In the genomic region with DNA sequence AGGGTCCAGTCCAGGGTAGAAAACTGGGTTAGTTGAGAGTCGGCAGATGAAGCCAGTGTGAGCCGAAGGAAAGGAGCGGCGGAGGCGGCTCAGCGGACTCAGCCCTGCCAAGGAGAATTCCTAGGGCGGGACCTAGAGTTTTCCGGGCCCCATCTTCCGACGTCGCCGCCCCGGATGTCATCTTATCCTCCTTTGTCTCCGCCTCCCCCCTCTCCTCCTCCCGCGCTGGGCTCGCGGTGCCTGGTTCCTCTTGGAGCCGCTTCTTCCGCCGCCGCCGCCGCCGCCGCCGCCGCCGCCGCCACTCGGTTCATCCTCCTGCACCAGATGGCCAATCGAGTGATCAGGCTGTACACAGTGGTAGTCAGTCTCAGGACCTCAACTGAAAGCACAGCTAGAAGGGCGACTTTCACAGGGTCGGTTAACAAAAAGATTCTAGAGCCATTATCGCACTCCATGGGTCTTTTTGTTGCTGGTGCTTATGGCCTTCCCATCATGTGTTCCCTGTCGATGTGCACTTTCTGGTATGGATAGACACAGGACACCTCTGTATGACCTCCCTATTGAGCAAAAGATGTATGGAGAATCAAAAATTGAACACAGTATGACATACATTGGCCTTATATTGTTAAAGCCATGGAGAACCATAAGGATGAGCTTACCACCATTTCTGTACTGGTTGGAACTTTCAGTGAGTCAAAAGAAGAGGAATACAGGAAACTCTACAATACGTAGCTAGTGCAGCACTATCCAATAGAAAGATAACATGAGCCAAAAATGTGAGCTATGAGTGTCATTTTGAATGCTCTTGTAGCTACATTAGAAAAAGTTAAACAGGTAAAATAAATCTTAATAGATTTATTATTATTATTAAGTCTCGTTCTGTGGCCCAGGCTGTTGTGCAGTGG, we compare ENCODE assay signal across 8 cellular contexts. TPM values are rescaled to one million over a fixed set of nuclear protein-coding genes. Genes with fewer than 3 reads are reported as not detected.
DNase-seq lines count a peak whose midpoint lies in the region; ATAC-seq and TF ChIP-seq lines count a peak whose summit lies in the region.

No MANE protein-coding gene starts in this region.

- H2AFZ ChIP-seq in mammary epithelial cell (ENCODE audit: low read depth, low read length) (peak overlapping the region; percentile 93), smooth muscle cell (ENCODE audit: low read depth) (peak overlapping the region; percentile 22)

- in situ Hi-C loops in mammary epithelial cell (cut with MboI; ENCODE audit: low sequenced_read_pairs in 2 of 2): no loop called here

- intact Hi-C loops in mammary epithelial cell (cut with micrococcal nuclease): no loop called here

- no peaks in the 10 kb centered on the region for H3F3A ChIP-seq in smooth muscle cell (ENCODE audit: low read depth)

- H3K4me1 ChIP-seq in mammary epithelial cell (ENCODE audit: insufficient read depth, low read length) (no peaks in the 10 kb centered on the region), smooth muscle cell (ENCODE audit: low read depth) (peaks cover 4% of the 10 kb centered on the region)

- dilution Hi-C loops in mammary epithelial cell (cut with HindIII; ENCODE audit: low sequenced_read_pairs): no loop called here

- WGBS in mammary epithelial cell (ENCODE audit: low coverage, missing lambda C conversion rate): 53% methylated on average over 6 of the region's 38 CpGs
- WGBS in smooth muscle cell (ENCODE audit: low lambda C conversion rate): 58% methylated on average over 17 of the region's 38 CpGs

- TSS peak; percentile 32 for BruUV-seq in mammary epithelial cell (replicated peaks; lab: Mats Ljungman, UMichigan)

- H3K4me3 ChIP-seq in AG04449 (ENCODE audit: low read depth, low read length): peak overlapping the region; percentile 36
- H3K4me3 ChIP-seq in mammary epithelial cell (replicated peaks in 1 of 3; ENCODE audit: insufficient read depth in 1 of 3, low read depth in 2 of 3, low read length in 3 of 3): peak overlapping the region; percentile 34 to 45 (median 40)
- H3K4me3 ChIP-seq in smooth muscle cell: peak overlapping the region; percentile 36

- H4K20me1 ChIP-seq in mammary epithelial cell (ENCODE audit: insufficient read depth, low read length) (no peaks in the 10 kb centered on the region), smooth muscle cell (ENCODE audit: low read depth) (no peaks in the 10 kb centered on the region)

- H3K27ac Mint-ChIP-seq in immature natural killer cell: peak overlapping the region in 5 of 6 donors; percentile 2 to 67 (median 59)

- CTCF ChIA-PET in AG04449 (lab: Yijun Ruan, JAX): interaction anchor here (1.4 kb wide), 1 partner anchor 13 kb away, joined by 4 read pairs; no protein-coding TSS in a partner anchor
- CTCF ChIA-PET in mammary epithelial cell (lab: Charles Lee; ENCODE audit: low non-redundant PET): no interaction called here

- H3K4me1 Mint-ChIP-seq in immature natural killer cell: peaks cover 8 to 13% of the 10 kb centered on the region in 2 donors

- H3K36me3 ChIP-seq in mammary epithelial cell (ENCODE audit: insufficient read depth, low read length) (no peaks in the 10 kb centered on the region), smooth muscle cell (ENCODE audit: low read depth) (no peaks in the 10 kb centered on the region)

- no peaks in the 10 kb centered on the region for H3K79me2 ChIP-seq in mammary epithelial cell (ENCODE audit: insufficient read depth, low read length)
- H3K79me2 ChIP-seq in smooth muscle cell (ENCODE audit: low read depth): no peaks in the 10 kb centered on the region

- H3K9ac ChIP-seq in mammary epithelial cell (ENCODE audit: insufficient read depth, low read length) (no peak overlapping the region), smooth muscle cell (ENCODE audit: low read depth) (no peak overlapping the region)

- no peaks in the 10 kb centered on the region for H3K9me3 Mint-ChIP-seq in immature natural killer cell

- TF ChIP-seq CTCF in AG04449 (IDR thresholded peaks at IDR 0.05; ENCODE audit: insufficient read depth, low read length, missing control alignments) (no peak), VCaP (conservative IDR thresholded peaks at IDR 0.05) (no peak), mammary epithelial cell (conservative IDR thresholded peaks at IDR 0.05 in 1 of 2, IDR thresholded peaks at IDR 0.05 in 1 of 2; ENCODE audit: extremely low read depth in 1 of 2, insufficient read depth in 1 of 2, low read depth in 1 of 2, low read length in 2 of 2) (no peak), smooth muscle cell (IDR thresholded peaks at IDR 0.05; ENCODE audit: borderline replicate concordance, insufficient read depth, poor library complexity, severe bottlenecking) (no peak)

- ATAC-seq in GM18907 (IDR thresholded peaks at IDR 0.05; ENCODE audit: unreplicated experiment): peak; percentile 91
- peak; percentile 90 for ATAC-seq in HG03108 (IDR thresholded peaks at IDR 0.05; ENCODE audit: unreplicated experiment)

- POLR2A ChIA-PET in AG04449 (lab: Yijun Ruan, JAX): no interaction called here

- H3K27ac ChIP-seq in VCaP (peak overlapping the region; percentile 56), mammary epithelial cell (ENCODE audit: insufficient read depth, low read depth, low read length) (no peak overlapping the region), smooth muscle cell (ENCODE audit: low read depth) (peak overlapping the region; percentile 34)

- H3K4me2 ChIP-seq in mammary epithelial cell (ENCODE audit: insufficient read depth, low read depth, low read length) (peak overlapping the region; percentile 74), smooth muscle cell (peak overlapping the region; percentile 81)

- no peaks in the 10 kb centered on the region for H3K36me3 Mint-ChIP-seq in immature natural killer cell

- H3K4me3 Mint-ChIP-seq in immature natural killer cell: peak overlapping the region; percentile 81 to 89 (median 84)

- H3K9me3 ChIP-seq in mammary epithelial cell (replicated peaks; ENCODE audit: insufficient read depth, low read length) (peaks cover 4% of the 10 kb centered on the region), smooth muscle cell (replicated peaks; ENCODE audit: low read depth) (no peaks in the 10 kb centered on the region)

- H3K27me3 ChIP-seq in mammary epithelial cell (ENCODE audit: insufficient read depth, low read length): no peaks in the 10 kb centered on the region
- no peaks in the 10 kb centered on the region for H3K27me3 ChIP-seq in smooth muscle cell (ENCODE audit: low read depth)

- peaks cover 0 to 3% (median 0%) of the 10 kb centered on the region in 3 donors for H3K27me3 Mint-ChIP-seq in immature natural killer cell (ENCODE audit: low read depth in 3 of 3)

- DNase-seq in AG04449 (ENCODE audit: low read depth, low spot score): no peak
- peak; percentile 70 for DNase-seq in NCI-H2171 (lab: John Stamatoyannopoulos, UW)
- DNase-seq in mammary epithelial cell: peak; percentile 81
- peak; percentile 18 to 29 (median 26) for DNase-seq in immature natural killer cell
- DNase-seq in smooth muscle cell (lab: John Stamatoyannopoulos, UW; ENCODE audit: unreplicated experiment): peak; percentile 22

RNA-seq across cellular contexts. Expression of a gene that starts 32.4 kb away (rescaled TPM):
- total RNA-seq in mammary epithelial cell (10 to 100 TPM; 59.5 to 62.0 TPM), smooth muscle cell (113 and 115 TPM in 2 replicates)
- polyA plus RNA-seq in mammary epithelial cell (27.9 TPM), immature natural killer cell (10 to 100 TPM; 20.6 to 39.0 (median 22.2) TPM), smooth muscle cell (56.8 and 66.0 TPM in 2 replicates)
- polyA minus RNA-seq in mammary epithelial cell: 20.1 TPM
